Comparison of ENCODE assay signal across 27 cellular contexts in the genomic region with DNA sequence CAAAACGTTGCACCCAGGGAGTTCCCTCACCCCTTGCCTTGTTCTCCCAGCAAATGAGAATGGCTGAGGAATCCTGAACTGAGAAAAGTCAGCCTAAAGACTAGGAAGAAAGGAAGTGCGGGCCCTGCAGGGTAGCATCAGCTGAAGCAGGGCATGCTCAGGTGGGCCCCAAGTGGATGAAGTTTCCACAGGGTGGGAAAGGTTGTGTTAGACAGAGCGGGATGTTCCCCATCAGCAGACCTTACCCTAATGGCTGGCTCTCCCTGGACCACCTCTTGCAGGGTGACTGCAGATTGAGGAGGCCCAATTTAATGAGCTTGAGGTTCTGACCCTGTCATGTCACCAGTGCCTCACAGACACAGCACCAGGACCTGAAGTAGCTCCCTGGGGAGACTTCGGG.
DNase-seq lines count a peak whose midpoint lies in the region; ATAC-seq and TF ChIP-seq lines count a peak whose summit lies in the region.
"Had no signal": no experiment of that assay in that cellular context is flagged by ENCODE, and none has a peak within 500 bp of the region (broad histone marks: within the 10 kb centered on the region; RNA-seq: fewer than 3 reads in every experiment).

No MANE protein-coding gene starts in this region.

- H3K9ac ChIP-seq in SK-N-SH = no peak overlapping the region
- no peak overlapping the region for H3K9ac ChIP-seq in endodermal cell (ENCODE audit: extremely low read depth, low read length, poor library complexity, severe bottlenecking)
- no peak overlapping the region for H3K9ac ChIP-seq in neuronal stem cell (ENCODE audit: low read depth, low read length, poor library complexity)
- H3K9ac ChIP-seq: BLaER1 had no signal

- POLR2A ChIA-PET in SK-N-SH (lab: Yijun Ruan, JAX) = no interaction called here

- H3K4ac ChIP-seq in neuronal stem cell (ENCODE audit: low read length) = no peak overlapping the region

- no peak for TF ChIP-seq EP300 in SK-N-SH (IDR thresholded peaks at IDR 0.05; ENCODE audit: borderline replicate concordance in 1 of 2, low read depth in 1 of 2, low read length in 1 of 2)

- H3K4me3 Mint-ChIP-seq in endodermal cell = no peak overlapping the region
- H3K4me3 Mint-ChIP-seq in stimulated activated memory B cell treated with anti-CD40 and anti-IgM and Interleukin-4, amounts not matched to agents 10 μg/mL and 1 μg/mL and 100 μg/mL, for 72 hours = no peak overlapping the region
- H3K4me3 Mint-ChIP-seq: CD14-positive monocyte; CD4-positive, alpha-beta memory T cell; CD4-positive, CD25-positive, alpha-beta regulatory T cell; CD8-positive, alpha-beta memory T cell had no signal

- no peaks in the 10 kb centered on the region for H3K79me2 ChIP-seq in SK-N-SH (ENCODE audit: insufficient read depth)

- H2BK12ac ChIP-seq in neuronal stem cell (ENCODE audit: low read length) = no peak overlapping the region

- H2BK5ac ChIP-seq in neuronal stem cell (ENCODE audit: low read length) = no peak overlapping the region

- H3K79me1 ChIP-seq in neuronal stem cell (ENCODE audit: low read depth, low read length) = no peaks in the 10 kb centered on the region

- 19% methylated on average over 3 of the region's 4 CpGs for WGBS in SK-N-SH (ENCODE audit: low lambda C conversion rate)
- 86 to 100% methylated on average over 1 to 4 of the region's 4 CpGs for WGBS in endodermal cell (ENCODE audit: insufficient coverage in 1 of 2, insufficient read length in 1 of 2), 2 experiments
- WGBS in neuronal stem cell (ENCODE audit: extremely low coverage in 2 of 2, insufficient read length in 2 of 2, insufficient replicate concordance in 1 of 2), 2 donors = no CpG with 5 or more reads among the region's 4 CpGs

- no peak overlapping the region for H2AK5ac ChIP-seq in neuronal stem cell (ENCODE audit: low read depth, low read length)

- CTCF ChIA-PET in SK-N-SH (lab: Yijun Ruan, JAX) = no interaction called here

- no peaks in the 10 kb centered on the region for H3F3A ChIP-seq in SK-N-SH (replicated peaks; ENCODE audit: insufficient read depth)

- H2BK120ac ChIP-seq in neuronal stem cell (ENCODE audit: low read depth, low read length) = no peak overlapping the region

- H4K91ac ChIP-seq in neuronal stem cell (ENCODE audit: low read depth, low read length, poor library complexity) = no peak overlapping the region

- no peak overlapping the region for H3K18ac ChIP-seq in neuronal stem cell (ENCODE audit: low read length)

- H3K27ac Mint-ChIP-seq in endodermal cell = no peak overlapping the region
- H3K27ac Mint-ChIP-seq in stimulated activated memory B cell treated with anti-CD40 and anti-IgM and Interleukin-4, amounts not matched to agents 10 μg/mL and 1 μg/mL and 100 μg/mL, for 72 hours = no peak overlapping the region
- H3K27ac Mint-ChIP-seq: CD4-positive, alpha-beta memory T cell; CD4-positive, CD25-positive, alpha-beta regulatory T cell; CD8-positive, alpha-beta memory T cell had no signal

- no peak overlapping the region for H3K14ac ChIP-seq in neuronal stem cell (ENCODE audit: low read length)

- peak overlapping the region; percentile 4 for H3K23ac ChIP-seq in neuronal stem cell (ENCODE audit: low read depth, low read length, poor library complexity)

- H3K27ac ChIP-seq in SK-N-SH (ENCODE audit: low read depth in 2 of 2, low read length in 1 of 2) (no peak overlapping the region), endodermal cell (ENCODE audit: low read depth, low read length) (no peak overlapping the region), neuronal stem cell (replicated peaks; ENCODE audit: low read length) (no peak overlapping the region)
- H3K27ac ChIP-seq: 22Rv1, A549, BLaER1 had no signal

- H3K4me2 ChIP-seq in SK-N-SH = no peak overlapping the region
- H3K4me2 ChIP-seq in neuronal stem cell (ENCODE audit: insufficient read depth, low read length, poor library complexity, severe bottlenecking) = no peak overlapping the region
- H3K4me2 ChIP-seq: A549, BLaER1 had no signal

- no peak for ATAC-seq in SK-N-SH treated with all-trans-retinoic acid at 6 μM for 48 hours
- ATAC-seq in GM21526 (IDR thresholded peaks at IDR 0.05; ENCODE audit: low FRiP score, unreplicated experiment) = no peak
- ATAC-seq in HG02970 (IDR thresholded peaks at IDR 0.05; ENCODE audit: low FRiP score, unreplicated experiment) = no peak
- no peak for ATAC-seq in stimulated activated memory B cell treated with anti-CD40 and anti-IgM and Interleukin-4, amounts not matched to agents 10 μg/mL and 1 μg/mL and 100 μg/mL, for 72 hours
- ATAC-seq: A549, GM12878 had no signal

- no peak overlapping the region for H4K8ac ChIP-seq in neuronal stem cell (ENCODE audit: low read depth, low read length)

- no peaks in the 10 kb centered on the region for H4K20me1 ChIP-seq in SK-N-SH (ENCODE audit: insufficient read depth)
- H4K20me1 ChIP-seq: BLaER1 had no signal

- TF ChIP-seq CTCF in SK-N-SH (IDR thresholded peaks at IDR 0.05) (no peak), endodermal cell (conservative IDR thresholded peaks at IDR 0.05) (no peak)

- no peaks in the 10 kb centered on the region for H3K9me2 ChIP-seq in SK-N-SH

- TF ChIP-seq RAD21 in SK-N-SH (IDR thresholded peaks at IDR 0.05; ENCODE audit: low read length) = no peak

- H2AFZ ChIP-seq in SK-N-SH (ENCODE audit: low read depth) (no peak overlapping the region), neuronal stem cell (ENCODE audit: low read length) (no peak overlapping the region)

- no peaks in the 10 kb centered on the region for H3K4me1 ChIP-seq in SK-N-SH (ENCODE audit: control insufficient read depth in 1 of 2, insufficient read depth in 2 of 2, low read depth in 1 of 2, low read length in 1 of 2)
- no peaks in the 10 kb centered on the region for H3K4me1 ChIP-seq in endodermal cell (ENCODE audit: control insufficient read depth, insufficient read depth, low read length)
- H3K4me1 ChIP-seq in neuronal stem cell (ENCODE audit: control insufficient read depth in 2 of 2, insufficient read depth in 1 of 2, low read depth in 1 of 2, low read length in 2 of 2) = no peaks in the 10 kb centered on the region
- H3K4me1 ChIP-seq: A549, BE2C had no signal

- H3K36me3 ChIP-seq in SK-N-SH (replicated peaks in 1 of 2; ENCODE audit: control insufficient read depth in 1 of 2, insufficient read depth in 2 of 2, low read length in 1 of 2) = no peaks in the 10 kb centered on the region
- no peaks in the 10 kb centered on the region for H3K36me3 ChIP-seq in H7 (replicated peaks; ENCODE audit: control insufficient read depth, insufficient read depth, low read length)
- no peaks in the 10 kb centered on the region for H3K36me3 ChIP-seq in endodermal cell (ENCODE audit: control insufficient read depth, insufficient read depth, low read length)
- H3K36me3 ChIP-seq in neuronal stem cell (replicated peaks in 1 of 2; ENCODE audit: control insufficient read depth in 2 of 2, insufficient read depth in 2 of 2, low read length in 2 of 2) = no peaks in the 10 kb centered on the region
- H3K36me3 ChIP-seq: BE2C, BLaER1 had no signal

- H3K9me3 ChIP-seq in SK-N-SH = no peaks in the 10 kb centered on the region
- H3K9me3 ChIP-seq in endodermal cell (ENCODE audit: control insufficient read depth, low read length) = no peaks in the 10 kb centered on the region
- H3K9me3 ChIP-seq in neuronal stem cell (replicated peaks in 1 of 2; ENCODE audit: control insufficient read depth in 2 of 2, insufficient read depth in 1 of 2, low read depth in 1 of 2, low read length in 2 of 2) = no peaks in the 10 kb centered on the region
- H3K9me3 ChIP-seq: A549, BE2C, BLaER1 had no signal

- H3K36me3 Mint-ChIP-seq in endodermal cell (ENCODE audit: low read depth) = no peaks in the 10 kb centered on the region
- no peaks in the 10 kb centered on the region for H3K36me3 Mint-ChIP-seq in stimulated activated memory B cell treated with anti-CD40 and anti-IgM and Interleukin-4, amounts not matched to agents 10 μg/mL and 1 μg/mL and 100 μg/mL, for 72 hours
- H3K36me3 Mint-ChIP-seq: CD14-positive monocyte; CD4-positive, alpha-beta memory T cell; CD4-positive, CD25-positive, alpha-beta regulatory T cell; CD8-positive, alpha-beta memory T cell had no signal

- no peak overlapping the region for H2BK15ac ChIP-seq in neuronal stem cell (ENCODE audit: low read length)

- DNase-seq in SK-N-SH (peak; percentile 5), H7 (peak; percentile 7), endodermal cell (peak; percentile 24), neuronal stem cell (ENCODE audit: low spot score) (no peak)
- DNase-seq: ACHN; BE2C; C1 segment of cervical spinal cord; CD4-positive, alpha-beta memory T cell; CD4-positive, CD25-positive, alpha-beta regulatory T cell; CD8-positive, alpha-beta memory T cell; COR-L47; DMS 273 treated with DMSO at 0.1 percent for 48 hours; DMS153; DMS53; DMS79; DND-41; EL; GDM1 had no signal

- H3K27me3 Mint-ChIP-seq in endodermal cell (ENCODE audit: insufficient read depth) = peaks cover 1% of the 10 kb centered on the region
- no peaks in the 10 kb centered on the region for H3K27me3 Mint-ChIP-seq in stimulated activated memory B cell treated with anti-CD40 and anti-IgM and Interleukin-4, amounts not matched to agents 10 μg/mL and 1 μg/mL and 100 μg/mL, for 72 hours
- H3K27me3 Mint-ChIP-seq: CD4-positive, CD25-positive, alpha-beta regulatory T cell had no signal

- H3K4me3 ChIP-seq in SK-N-SH (ENCODE audit: low read depth in 2 of 2, low read length in 1 of 2) = no peak overlapping the region
- H3K4me3 ChIP-seq in H7 (ENCODE audit: insufficient read depth, low read depth, low read length) = no peak overlapping the region
- no peak overlapping the region for H3K4me3 ChIP-seq in endodermal cell (ENCODE audit: low read length)
- no peak overlapping the region for H3K4me3 ChIP-seq in neuronal stem cell (ENCODE audit: low read length in 2 of 2)
- H3K4me3 ChIP-seq: A549, BLaER1, GM12878 had no signal

- H3K4me1 Mint-ChIP-seq in endodermal cell = no peaks in the 10 kb centered on the region
- H3K4me1 Mint-ChIP-seq in stimulated activated memory B cell treated with anti-CD40 and anti-IgM and Interleukin-4, amounts not matched to agents 10 μg/mL and 1 μg/mL and 100 μg/mL, for 72 hours = no peaks in the 10 kb centered on the region
- H3K4me1 Mint-ChIP-seq: CD14-positive monocyte; CD4-positive, alpha-beta memory T cell; CD4-positive, CD25-positive, alpha-beta regulatory T cell; CD8-positive, alpha-beta memory T cell had no signal

- no peaks in the 10 kb centered on the region for H3K9me3 Mint-ChIP-seq in endodermal cell
- peaks cover 4% of the 10 kb centered on the region for H3K9me3 Mint-ChIP-seq in stimulated activated memory B cell treated with anti-CD40 and anti-IgM and Interleukin-4, amounts not matched to agents 10 μg/mL and 1 μg/mL and 100 μg/mL, for 72 hours
- H3K9me3 Mint-ChIP-seq: CD14-positive monocyte; CD4-positive, alpha-beta memory T cell; CD8-positive, alpha-beta memory T cell had no signal

- H3K27me3 ChIP-seq in SK-N-SH (ENCODE audit: insufficient read depth) (no peaks in the 10 kb centered on the region), H7 (ENCODE audit: control insufficient read depth, insufficient read depth, low read length) (no peaks in the 10 kb centered on the region), endodermal cell (ENCODE audit: control insufficient read depth, insufficient read depth, low read length, poor library complexity, severe bottlenecking) (no peaks in the 10 kb centered on the region), neuronal stem cell (ENCODE audit: control insufficient read depth in 3 of 3, insufficient read depth in 3 of 3, low read depth in 1 of 3, low read length in 3 of 3) (peaks cover 0 to 6% (median 0%) of the 10 kb centered on the region in 3 experiments)
- H3K27me3 ChIP-seq: BE2C, BLaER1 had no signal
